1 cellular context compared by ENCODE assay signal in the genomic region with DNA sequence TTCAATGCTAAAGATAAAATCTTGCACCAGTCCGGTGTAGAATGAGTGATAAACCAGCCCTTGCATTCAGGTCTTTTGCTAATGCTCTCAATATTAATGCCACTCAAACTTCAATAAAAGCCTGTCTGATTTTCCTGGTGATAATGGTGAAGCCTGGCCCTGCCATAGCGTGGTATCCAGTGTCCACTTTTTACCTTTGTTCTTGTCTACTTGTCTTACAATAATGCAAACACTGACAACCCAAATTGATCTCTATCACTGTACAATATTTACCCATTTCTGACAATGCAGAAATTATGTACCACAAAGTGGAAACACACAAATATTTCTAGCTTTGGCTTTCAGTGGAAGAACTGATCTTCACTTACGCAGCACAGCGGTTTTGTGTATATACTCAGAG.
TF ChIP-seq lines count a peak whose summit lies in the region.

No MANE protein-coding gene starts in this region.

TF ChIP-seq in GM12878, 131 proteins besides CTCF, POLR2A, EP300 and RAD21 (continued from another document):
- TF ChIP-seq, protein P1, sequence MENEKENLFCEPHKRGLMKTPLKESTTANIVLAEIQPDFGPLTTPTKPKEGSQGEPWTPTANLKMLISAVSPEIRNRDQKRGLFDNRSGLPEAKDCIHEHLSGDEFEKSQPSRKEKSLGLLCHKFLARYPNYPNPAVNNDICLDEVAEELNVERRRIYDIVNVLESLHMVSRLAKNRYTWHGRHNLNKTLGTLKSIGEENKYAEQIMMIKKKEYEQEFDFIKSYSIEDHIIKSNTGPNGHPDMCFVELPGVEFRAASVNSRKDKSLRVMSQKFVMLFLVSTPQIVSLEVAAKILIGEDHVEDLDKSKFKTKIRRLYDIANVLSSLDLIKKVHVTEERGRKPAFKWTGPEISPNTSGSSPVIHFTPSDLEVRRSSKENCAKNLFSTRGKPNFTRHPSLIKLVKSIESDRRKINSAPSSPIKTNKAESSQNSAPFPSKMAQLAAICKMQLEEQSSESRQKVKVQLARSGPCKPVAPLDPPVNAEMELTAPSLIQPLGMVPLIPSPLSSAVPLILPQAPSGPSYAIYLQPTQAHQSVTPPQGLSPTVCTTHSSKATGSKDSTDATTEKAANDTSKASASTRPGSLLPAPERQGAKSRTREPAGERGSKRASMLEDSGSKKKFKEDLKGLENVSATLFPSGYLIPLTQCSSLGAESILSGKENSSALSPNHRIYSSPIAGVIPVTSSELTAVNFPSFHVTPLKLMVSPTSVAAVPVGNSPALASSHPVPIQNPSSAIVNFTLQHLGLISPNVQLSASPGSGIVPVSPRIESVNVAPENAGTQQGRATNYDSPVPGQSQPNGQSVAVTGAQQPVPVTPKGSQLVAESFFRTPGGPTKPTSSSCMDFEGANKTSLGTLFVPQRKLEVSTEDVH (IDR thresholded peaks at IDR 0.05; ENCODE audit: low read depth, partially characterized antibody): no peak
- TF ChIP-seq, protein P2, sequence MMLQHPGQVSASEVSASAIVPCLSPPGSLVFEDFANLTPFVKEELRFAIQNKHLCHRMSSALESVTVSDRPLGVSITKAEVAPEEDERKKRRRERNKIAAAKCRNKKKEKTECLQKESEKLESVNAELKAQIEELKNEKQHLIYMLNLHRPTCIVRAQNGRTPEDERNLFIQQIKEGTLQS (IDR thresholded peaks at IDR 0.05; ENCODE audit: borderline replicate concordance, extremely low read depth, low read depth, low read length): no peak
- TF ChIP-seq, protein P3, sequence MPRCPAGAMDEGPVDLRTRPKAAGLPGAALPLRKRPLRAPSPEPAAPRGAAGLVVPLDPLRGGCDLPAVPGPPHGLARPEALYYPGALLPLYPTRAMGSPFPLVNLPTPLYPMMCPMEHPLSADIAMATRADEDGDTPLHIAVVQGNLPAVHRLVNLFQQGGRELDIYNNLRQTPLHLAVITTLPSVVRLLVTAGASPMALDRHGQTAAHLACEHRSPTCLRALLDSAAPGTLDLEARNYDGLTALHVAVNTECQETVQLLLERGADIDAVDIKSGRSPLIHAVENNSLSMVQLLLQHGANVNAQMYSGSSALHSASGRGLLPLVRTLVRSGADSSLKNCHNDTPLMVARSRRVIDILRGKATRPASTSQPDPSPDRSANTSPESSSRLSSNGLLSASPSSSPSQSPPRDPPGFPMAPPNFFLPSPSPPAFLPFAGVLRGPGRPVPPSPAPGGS (IDR thresholded peaks at IDR 0.05; ENCODE audit: borderline replicate concordance, insufficient read depth, low read depth, low read length, poor library complexity, severe bottlenecking): no peak
- TF ChIP-seq, protein P4, sequence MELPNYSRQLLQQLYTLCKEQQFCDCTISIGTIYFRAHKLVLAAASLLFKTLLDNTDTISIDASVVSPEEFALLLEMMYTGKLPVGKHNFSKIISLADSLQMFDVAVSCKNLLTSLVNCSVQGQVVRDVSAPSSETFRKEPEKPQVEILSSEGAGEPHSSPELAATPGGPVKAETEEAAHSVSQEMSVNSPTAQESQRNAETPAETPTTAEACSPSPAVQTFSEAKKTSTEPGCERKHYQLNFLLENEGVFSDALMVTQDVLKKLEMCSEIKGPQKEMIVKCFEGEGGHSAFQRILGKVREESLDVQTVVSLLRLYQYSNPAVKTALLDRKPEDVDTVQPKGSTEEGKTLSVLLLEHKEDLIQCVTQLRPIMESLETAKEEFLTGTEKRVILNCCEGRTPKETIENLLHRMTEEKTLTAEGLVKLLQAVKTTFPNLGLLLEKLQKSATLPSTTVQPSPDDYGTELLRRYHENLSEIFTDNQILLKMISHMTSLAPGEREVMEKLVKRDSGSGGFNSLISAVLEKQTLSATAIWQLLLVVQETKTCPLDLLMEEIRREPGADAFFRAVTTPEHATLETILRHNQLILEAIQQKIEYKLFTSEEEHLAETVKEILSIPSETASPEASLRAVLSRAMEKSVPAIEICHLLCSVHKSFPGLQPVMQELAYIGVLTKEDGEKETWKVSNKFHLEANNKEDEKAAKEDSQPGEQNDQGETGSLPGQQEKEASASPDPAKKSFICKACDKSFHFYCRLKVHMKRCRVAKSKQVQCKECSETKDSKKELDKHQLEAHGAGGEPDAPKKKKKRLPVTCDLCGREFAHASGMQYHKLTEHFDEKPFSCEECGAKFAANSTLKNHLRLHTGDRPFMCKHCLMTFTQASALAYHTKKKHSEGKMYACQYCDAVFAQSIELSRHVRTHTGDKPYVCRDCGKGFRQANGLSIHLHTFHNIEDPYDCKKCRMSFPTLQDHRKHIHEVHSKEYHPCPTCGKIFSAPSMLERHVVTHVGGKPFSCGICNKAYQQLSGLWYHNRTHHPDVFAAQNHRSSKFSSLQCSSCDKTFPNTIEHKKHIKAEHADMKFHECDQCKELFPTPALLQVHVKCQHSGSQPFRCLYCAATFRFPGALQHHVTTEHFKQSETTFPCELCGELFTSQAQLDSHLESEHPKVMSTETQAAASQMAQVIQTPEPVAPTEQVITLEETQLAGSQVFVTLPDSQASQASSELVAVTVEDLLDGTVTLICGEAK (IDR thresholded peaks at IDR 0.05; ENCODE audit: borderline replicate concordance): 0 out of 2 replicates have a peak, but pooled peaks have one; percentile 11
- TF ChIP-seq POLR2AphosphoS2 (IDR thresholded peaks at IDR 0.05; ENCODE audit: low read depth, low read length): no peak
TF ChIP-seq in GM12878: peak in this region for 1.
